1 cellular context compared by ENCODE assay signal in the genomic region with DNA sequence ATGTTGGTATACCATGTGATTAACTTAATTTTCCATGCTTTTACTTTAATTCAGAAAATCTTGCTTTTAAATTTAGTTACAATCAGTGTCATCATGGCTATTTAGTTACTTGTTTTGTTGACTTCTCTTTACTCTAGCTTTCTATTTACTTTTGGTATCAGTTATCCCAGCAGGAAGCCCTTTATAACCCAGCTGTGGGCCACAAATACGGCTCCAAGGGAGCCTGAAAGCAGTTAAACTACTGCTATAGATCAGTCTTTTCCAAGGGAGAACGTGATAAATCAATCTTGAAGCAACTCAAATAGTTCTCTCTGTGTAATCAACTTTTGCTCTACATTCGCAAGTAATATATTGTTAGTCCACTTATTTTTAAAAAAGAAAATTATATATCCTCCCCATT.
TF ChIP-seq lines count a peak whose summit lies in the region.

No MANE protein-coding gene starts in this region.

TF ChIP-seq in HEK293, 187 proteins besides CTCF, POLR2A, EP300 and RAD21 (continued from another document and continues in another):
- TF ChIP-seq ZNF280D (tag by site-specific recombination; IDR thresholded peaks at IDR 0.05) (no peak), ZNF548 (tag by site-specific recombination; IDR thresholded peaks at IDR 0.05) (no peak), ZNF514 (tag by site-specific recombination; IDR thresholded peaks at IDR 0.05) (no peak), ZNF48 (tag by site-specific recombination; IDR thresholded peaks at IDR 0.05) (no peak), ZNF792 (tag by site-specific recombination; IDR thresholded peaks at IDR 0.05) (no peak), ZNF558 (tag by site-specific recombination; IDR thresholded peaks at IDR 0.05) (no peak), ELK4 (IDR thresholded peaks at IDR 0.05; ENCODE audit: borderline replicate concordance, low read depth, low read length) (no peak), ZNF341 (tag by site-specific recombination; IDR thresholded peaks at IDR 0.05; ENCODE audit: low read depth) (no peak), ZBTB26 (tag by site-specific recombination; optimal IDR thresholded peaks at IDR 0.05) (no peak), YY2 (tag by site-specific recombination; IDR thresholded peaks at IDR 0.05) (no peak), ZNF600 (tag by site-specific recombination; IDR thresholded peaks at IDR 0.05) (no peak), ZNF391 (tag by site-specific recombination; IDR thresholded peaks at IDR 0.05; ENCODE audit: borderline replicate concordance, low read depth) (no peak), ZNF707 (tag by site-specific recombination; IDR thresholded peaks at IDR 0.05) (no peak), KLF8 (tag by site-specific recombination; IDR thresholded peaks at IDR 0.05) (no peak), ZNF664 (tag by site-specific recombination; IDR thresholded peaks at IDR 0.05) (no peak), ZFP37 (tag by site-specific recombination; IDR thresholded peaks at IDR 0.05) (no peak), SP2 (tag by site-specific recombination; IDR thresholded peaks at IDR 0.05) (no peak), KLF7 (tag by site-specific recombination; IDR thresholded peaks at IDR 0.05; ENCODE audit: borderline replicate concordance) (no peak), ZBTB21 (tag by site-specific recombination; IDR thresholded peaks at IDR 0.05) (no peak), ZNF624 (tag by site-specific recombination; IDR thresholded peaks at IDR 0.05) (no peak), ZNF837 (tag by site-specific recombination; IDR thresholded peaks at IDR 0.05) (no peak), ZNF214 (tag by site-specific recombination; IDR thresholded peaks at IDR 0.05; ENCODE audit: borderline replicate concordance) (no peak), ZNF302 (tag by site-specific recombination; IDR thresholded peaks at IDR 0.05; ENCODE audit: low read depth) (no peak), ZNF521 (tag by site-specific recombination; IDR thresholded peaks at IDR 0.05) (no peak), ZNF530 (tag by site-specific recombination; IDR thresholded peaks at IDR 0.05; ENCODE audit: low read depth) (no peak), ZEB2 (tag by site-specific recombination; IDR thresholded peaks at IDR 0.05) (peak; percentile 63), ZNF747 (tag by site-specific recombination; IDR thresholded peaks at IDR 0.05) (no peak), ZNF211 (tag by site-specific recombination; IDR thresholded peaks at IDR 0.05; ENCODE audit: low read depth) (no peak), ZNF585B (tag by site-specific recombination; IDR thresholded peaks at IDR 0.05) (no peak), ZFP41 (tag by site-specific recombination; IDR thresholded peaks at IDR 0.05; ENCODE audit: borderline replicate concordance) (no peak), HOXA7 (CRISPR knock-in tag; IDR thresholded peaks at IDR 0.05; ENCODE audit: borderline replicate concordance) (no peak), RBAK (tag by site-specific recombination; IDR thresholded peaks at IDR 0.05) (no peak), PATZ1 (tag by site-specific recombination; IDR thresholded peaks at IDR 0.05) (no peak), ZNF529 (tag by site-specific recombination; IDR thresholded peaks at IDR 0.05; ENCODE audit: insufficient replicate concordance) (no peak), ZNF324 (tag by site-specific recombination; IDR thresholded peaks at IDR 0.05) (no peak), ZNF843 (tag by site-specific recombination; IDR thresholded peaks at IDR 0.05) (peak; percentile 93), ZNF223 (tag by site-specific recombination; IDR thresholded peaks at IDR 0.05) (no peak), ZNF19 (tag by site-specific recombination; IDR thresholded peaks at IDR 0.05; ENCODE audit: low read depth) (no peak), BCL11B (tag by site-specific recombination; IDR thresholded peaks at IDR 0.05; ENCODE audit: low read depth) (no peak), ZNF549 (tag by site-specific recombination; IDR thresholded peaks at IDR 0.05) (no peak), ZNF544 (tag by site-specific recombination; IDR thresholded peaks at IDR 0.05) (no peak), PRDM4 (tag by site-specific recombination; IDR thresholded peaks at IDR 0.05) (peak; percentile 88), ZNF404 (tag by site-specific recombination; IDR thresholded peaks at IDR 0.05) (no peak), ZNF18 (tag by site-specific recombination; IDR thresholded peaks at IDR 0.05) (no peak), ZNF621 (tag by site-specific recombination; IDR thresholded peaks at IDR 0.05) (no peak)
- TF ChIP-seq, protein P1, sequence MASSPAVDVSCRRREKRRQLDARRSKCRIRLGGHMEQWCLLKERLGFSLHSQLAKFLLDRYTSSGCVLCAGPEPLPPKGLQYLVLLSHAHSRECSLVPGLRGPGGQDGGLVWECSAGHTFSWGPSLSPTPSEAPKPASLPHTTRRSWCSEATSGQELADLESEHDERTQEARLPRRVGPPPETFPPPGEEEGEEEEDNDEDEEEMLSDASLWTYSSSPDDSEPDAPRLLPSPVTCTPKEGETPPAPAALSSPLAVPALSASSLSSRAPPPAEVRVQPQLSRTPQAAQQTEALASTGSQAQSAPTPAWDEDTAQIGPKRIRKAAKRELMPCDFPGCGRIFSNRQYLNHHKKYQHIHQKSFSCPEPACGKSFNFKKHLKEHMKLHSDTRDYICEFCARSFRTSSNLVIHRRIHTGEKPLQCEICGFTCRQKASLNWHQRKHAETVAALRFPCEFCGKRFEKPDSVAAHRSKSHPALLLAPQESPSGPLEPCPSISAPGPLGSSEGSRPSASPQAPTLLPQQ (tag by site-specific recombination; IDR thresholded peaks at IDR 0.05) = 0 out of 2 replicates have a peak, but pooled peaks have one; percentile 23
- TF ChIP-seq, protein P2, sequence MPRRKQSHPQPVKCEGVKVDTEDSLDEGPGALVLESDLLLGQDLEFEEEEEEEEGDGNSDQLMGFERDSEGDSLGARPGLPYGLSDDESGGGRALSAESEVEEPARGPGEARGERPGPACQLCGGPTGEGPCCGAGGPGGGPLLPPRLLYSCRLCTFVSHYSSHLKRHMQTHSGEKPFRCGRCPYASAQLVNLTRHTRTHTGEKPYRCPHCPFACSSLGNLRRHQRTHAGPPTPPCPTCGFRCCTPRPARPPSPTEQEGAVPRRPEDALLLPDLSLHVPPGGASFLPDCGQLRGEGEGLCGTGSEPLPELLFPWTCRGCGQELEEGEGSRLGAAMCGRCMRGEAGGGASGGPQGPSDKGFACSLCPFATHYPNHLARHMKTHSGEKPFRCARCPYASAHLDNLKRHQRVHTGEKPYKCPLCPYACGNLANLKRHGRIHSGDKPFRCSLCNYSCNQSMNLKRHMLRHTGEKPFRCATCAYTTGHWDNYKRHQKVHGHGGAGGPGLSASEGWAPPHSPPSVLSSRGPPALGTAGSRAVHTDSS (tag by site-specific recombination; IDR thresholded peaks at IDR 0.05) = no peak
- TF ChIP-seq, protein P3, sequence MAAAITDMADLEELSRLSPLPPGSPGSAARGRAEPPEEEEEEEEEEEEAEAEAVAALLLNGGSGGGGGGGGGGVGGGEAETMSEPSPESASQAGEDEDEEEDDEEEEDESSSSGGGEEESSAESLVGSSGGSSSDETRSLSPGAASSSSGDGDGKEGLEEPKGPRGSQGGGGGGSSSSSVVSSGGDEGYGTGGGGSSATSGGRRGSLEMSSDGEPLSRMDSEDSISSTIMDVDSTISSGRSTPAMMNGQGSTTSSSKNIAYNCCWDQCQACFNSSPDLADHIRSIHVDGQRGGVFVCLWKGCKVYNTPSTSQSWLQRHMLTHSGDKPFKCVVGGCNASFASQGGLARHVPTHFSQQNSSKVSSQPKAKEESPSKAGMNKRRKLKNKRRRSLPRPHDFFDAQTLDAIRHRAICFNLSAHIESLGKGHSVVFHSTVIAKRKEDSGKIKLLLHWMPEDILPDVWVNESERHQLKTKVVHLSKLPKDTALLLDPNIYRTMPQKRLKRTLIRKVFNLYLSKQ (tag by site-specific recombination; IDR thresholded peaks at IDR 0.05; ENCODE audit: borderline replicate concordance) = no peak
- TF ChIP-seq, protein P4, sequence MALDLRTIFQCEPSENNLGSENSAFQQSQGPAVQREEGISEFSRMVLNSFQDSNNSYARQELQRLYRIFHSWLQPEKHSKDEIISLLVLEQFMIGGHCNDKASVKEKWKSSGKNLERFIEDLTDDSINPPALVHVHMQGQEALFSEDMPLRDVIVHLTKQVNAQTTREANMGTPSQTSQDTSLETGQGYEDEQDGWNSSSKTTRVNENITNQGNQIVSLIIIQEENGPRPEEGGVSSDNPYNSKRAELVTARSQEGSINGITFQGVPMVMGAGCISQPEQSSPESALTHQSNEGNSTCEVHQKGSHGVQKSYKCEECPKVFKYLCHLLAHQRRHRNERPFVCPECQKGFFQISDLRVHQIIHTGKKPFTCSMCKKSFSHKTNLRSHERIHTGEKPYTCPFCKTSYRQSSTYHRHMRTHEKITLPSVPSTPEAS (tag by site-specific recombination; IDR thresholded peaks at IDR 0.05) = no peak
